8 cellular contexts compared by ENCODE assay signal in genomic region chr15:88911766-88912118, GRCh38. TPM values are rescaled to one million over a fixed set of nuclear protein-coding genes. Genes with fewer than 3 reads are reported as not detected.
DNase-seq lines count a peak whose midpoint lies in the region; ATAC-seq lines count a peak whose summit lies in the region.

No MANE protein-coding gene starts in this region.

- peaks cover 21% of the 10 kb centered on the region for H3K4me1 Mint-ChIP-seq in activated T-helper 1 cell treated with anti-CD3 and anti-CD28 coated beads, Interleukin-12 subunit alpha, Interleukin-12 subunit beta, Interleukin-2, Interleukin-4 antibody, amounts not matched to agents 30 ng/mL and 10 ng/mL and 1 ng/mL, durations not matched to agents 14 hours and 24 hours and 36 hours (ENCODE audit: low read depth)

- H3K27me3 ChIP-seq in iPS DF 6.9 (ENCODE audit: control insufficient read depth, insufficient read depth, low read length) (no peaks in the 10 kb centered on the region), thymus (ENCODE audit: control insufficient read depth, insufficient read depth) (no peaks in the 10 kb centered on the region)

- H3K27ac Mint-ChIP-seq in activated T-helper 1 cell treated with anti-CD3 and anti-CD28 coated beads, Interleukin-12 subunit alpha, Interleukin-12 subunit beta, Interleukin-2, Interleukin-4 antibody, amounts not matched to agents 30 ng/mL and 10 ng/mL and 1 ng/mL, durations not matched to agents 14 hours and 24 hours and 36 hours: no peak overlapping the region

- H3K9me3 Mint-ChIP-seq in activated T-helper 1 cell treated with anti-CD3 and anti-CD28 coated beads, Interleukin-12 subunit alpha, Interleukin-12 subunit beta, Interleukin-2, Interleukin-4 antibody, amounts not matched to agents 30 ng/mL and 10 ng/mL and 1 ng/mL, durations not matched to agents 14 hours and 24 hours and 36 hours: no peaks in the 10 kb centered on the region

- DNase-seq in NCI-H510A treated with DMSO at 0.1 percent for 48 hours (lab: John Stamatoyannopoulos, UW): peak; percentile 9
- no peak for DNase-seq in NCI-H510A (lab: John Stamatoyannopoulos, UW)
- no peak for DNase-seq in activated T-helper 1 cell treated with anti-CD3 and anti-CD28 coated beads, Interleukin-12 subunit alpha, Interleukin-12 subunit beta, Interleukin-2, Interleukin-4 antibody, amounts not matched to agents 30 ng/mL and 10 ng/mL and 1 ng/mL, durations not matched to agents 14 hours and 24 hours and 36 hours (ENCODE audit: low spot score)
- DNase-seq in iPS DF 6.9 (ENCODE audit: low read depth, low spot score): no peak
- no peak for DNase-seq in DMS 273 (lab: John Stamatoyannopoulos, UW; ENCODE audit: unreplicated experiment)
- DNase-seq in globus pallidus (ENCODE audit: low spot score): no peak

- H3K4me3 ChIP-seq in iPS DF 6.9 (ENCODE audit: low read length) (peak overlapping the region; percentile 82; the same call in 1 of the 2 replicates), thymus (ENCODE audit: low read length) (peak overlapping the region; percentile 85)

- H3K27ac ChIP-seq in iPS DF 6.9 (ENCODE audit: low read length): no peak overlapping the region
- H3K27ac ChIP-seq in thymus (ENCODE audit: low read depth): no peak overlapping the region

- intact Hi-C loops in activated T-helper 1 cell treated with anti-CD3 and anti-CD28 coated beads, Interleukin-12 subunit alpha, Interleukin-12 subunit beta, Interleukin-2, Interleukin-4 antibody, amounts not matched to agents 30 ng/mL and 10 ng/mL and 1 ng/mL, durations not matched to agents 14 hours and 24 hours and 36 hours (cut with micrococcal nuclease): no loop called here

- H3K4me1 ChIP-seq in iPS DF 6.9 (ENCODE audit: control insufficient read depth, insufficient read depth, low read length): peaks cover 15% of the 10 kb centered on the region
- peaks cover 14% of the 10 kb centered on the region for H3K4me1 ChIP-seq in thymus (ENCODE audit: control insufficient read depth, insufficient read depth, low read length)

- H3K36me3 ChIP-seq in iPS DF 6.9 (ENCODE audit: control insufficient read depth, insufficient read depth, low read length) (peaks cover 35% of the 10 kb centered on the region), thymus (ENCODE audit: control insufficient read depth, insufficient read depth) (peaks cover 37% of the 10 kb centered on the region)

- no peak for ATAC-seq in GM19467 (IDR thresholded peaks at IDR 0.05; ENCODE audit: unreplicated experiment)

- no CpG with 5 or more reads among the region's 5 CpGs for WGBS in iPS DF 6.9 (ENCODE audit: insufficient coverage, insufficient read length)
- WGBS in thymus: 96% methylated on average over 5 of the region's 5 CpGs

- peak overlapping the region; percentile 93 for H3K4me3 Mint-ChIP-seq in activated T-helper 1 cell treated with anti-CD3 and anti-CD28 coated beads, Interleukin-12 subunit alpha, Interleukin-12 subunit beta, Interleukin-2, Interleukin-4 antibody, amounts not matched to agents 30 ng/mL and 10 ng/mL and 1 ng/mL, durations not matched to agents 14 hours and 24 hours and 36 hours

- H3K9me3 ChIP-seq in iPS DF 6.9 (ENCODE audit: control insufficient read depth, insufficient read depth, low read length): no peaks in the 10 kb centered on the region
- H3K9me3 ChIP-seq in thymus (ENCODE audit: control insufficient read depth): no peaks in the 10 kb centered on the region

- H3K27me3 Mint-ChIP-seq in activated T-helper 1 cell treated with anti-CD3 and anti-CD28 coated beads, Interleukin-12 subunit alpha, Interleukin-12 subunit beta, Interleukin-2, Interleukin-4 antibody, amounts not matched to agents 30 ng/mL and 10 ng/mL and 1 ng/mL, durations not matched to agents 14 hours and 24 hours and 36 hours (ENCODE audit: insufficient read depth): peaks cover 10% of the 10 kb centered on the region

- no peaks in the 10 kb centered on the region for H3K36me3 Mint-ChIP-seq in activated T-helper 1 cell treated with anti-CD3 and anti-CD28 coated beads, Interleukin-12 subunit alpha, Interleukin-12 subunit beta, Interleukin-2, Interleukin-4 antibody, amounts not matched to agents 30 ng/mL and 10 ng/mL and 1 ng/mL, durations not matched to agents 14 hours and 24 hours and 36 hours (ENCODE audit: low read depth)

RNA-seq across cellular contexts. Expression of gene MFGE8, which starts 1.4 kb away (rescaled TPM):
- total RNA-seq in activated T-helper 1 cell treated with anti-CD3 and anti-CD28 coated beads, Interleukin-12 subunit alpha, Interleukin-12 subunit beta, Interleukin-2, Interleukin-4 antibody, amounts not matched to agents 30 ng/mL and 10 ng/mL and 1 ng/mL, durations not matched to agents 14 hours and 24 hours and 36 hours: 7.9 and 10.6 TPM in 2 replicates
- 84.9 TPM for polyA plus RNA-seq in thymus

RNA-seq across cellular contexts. Expression of gene HAPLN3, which starts 16.4 kb away (rescaled TPM):
- total RNA-seq in activated T-helper 1 cell treated with anti-CD3 and anti-CD28 coated beads, Interleukin-12 subunit alpha, Interleukin-12 subunit beta, Interleukin-2, Interleukin-4 antibody, amounts not matched to agents 30 ng/mL and 10 ng/mL and 1 ng/mL, durations not matched to agents 14 hours and 24 hours and 36 hours: 83.4 and 85.8 TPM in 2 replicates
- 20.1 TPM for polyA plus RNA-seq in thymus
